ENCODE assay signal across 1 cellular context in the genomic region with DNA sequence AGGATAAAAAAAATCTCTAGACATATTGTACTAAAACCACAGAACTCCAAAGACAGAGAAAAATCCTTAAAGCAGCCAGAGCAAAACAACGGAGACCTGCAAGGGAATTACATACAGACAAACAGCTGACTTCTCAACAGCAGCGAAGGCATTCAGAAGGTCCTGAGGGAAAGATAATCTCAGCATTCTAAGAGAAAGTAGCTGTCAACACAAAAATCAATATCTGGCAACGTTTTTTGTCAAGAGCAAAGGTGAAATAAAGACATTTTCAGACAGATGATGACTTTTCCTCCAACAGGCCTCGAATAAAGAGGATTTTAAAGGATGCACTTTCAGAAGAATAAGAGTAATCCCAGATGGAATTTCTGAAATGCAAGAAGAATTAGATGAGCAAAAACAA.
TF ChIP-seq lines count a peak whose summit lies in the region.

No MANE protein-coding gene starts in this region.

TF ChIP-seq in HepG2, 621 proteins besides CTCF, POLR2A, EP300 and RAD21 (continued from another document and continues in another):
- TF ChIP-seq, protein P1, sequence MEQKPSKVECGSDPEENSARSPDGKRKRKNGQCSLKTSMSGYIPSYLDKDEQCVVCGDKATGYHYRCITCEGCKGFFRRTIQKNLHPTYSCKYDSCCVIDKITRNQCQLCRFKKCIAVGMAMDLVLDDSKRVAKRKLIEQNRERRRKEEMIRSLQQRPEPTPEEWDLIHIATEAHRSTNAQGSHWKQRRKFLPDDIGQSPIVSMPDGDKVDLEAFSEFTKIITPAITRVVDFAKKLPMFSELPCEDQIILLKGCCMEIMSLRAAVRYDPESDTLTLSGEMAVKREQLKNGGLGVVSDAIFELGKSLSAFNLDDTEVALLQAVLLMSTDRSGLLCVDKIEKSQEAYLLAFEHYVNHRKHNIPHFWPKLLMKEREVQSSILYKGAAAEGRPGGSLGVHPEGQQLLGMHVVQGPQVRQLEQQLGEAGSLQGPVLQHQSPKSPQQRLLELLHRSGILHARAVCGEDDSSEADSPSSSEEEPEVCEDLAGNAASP (CRISPR knock-in tag; IDR thresholded peaks at IDR 0.05; ENCODE audit: borderline replicate concordance) = 0 out of 2 replicates have a peak, but pooled peaks have one; percentile 36
- TF ChIP-seq ZNF652 (CRISPR knock-in tag; IDR thresholded peaks at IDR 0.05; ENCODE audit: borderline replicate concordance, low read depth) (no peak; the same call in 1 of the 2 replicates), ZBTB42 (CRISPR knock-in tag; IDR thresholded peaks at IDR 0.05) (no peak), ISL2 (CRISPR knock-in tag; IDR thresholded peaks at IDR 0.05) (peak; percentile 38; the same call in 1 of the 2 replicates), ZNF20 (CRISPR knock-in tag; IDR thresholded peaks at IDR 0.05) (no peak), NFE2 (CRISPR knock-in tag; IDR thresholded peaks at IDR 0.05) (no peak), SP2 (CRISPR knock-in tag; IDR thresholded peaks at IDR 0.05) (no peak), HNRNPL (IDR thresholded peaks at IDR 0.05; ENCODE audit: low read depth, low read length) (no peak), CBX5 (CRISPR knock-in tag; IDR thresholded peaks at IDR 0.05; ENCODE audit: borderline replicate concordance) (no peak), MTA3 (CRISPR knock-in tag; IDR thresholded peaks at IDR 0.05) (no peak), EHMT2 (IDR thresholded peaks at IDR 0.05; ENCODE audit: borderline replicate concordance, low read depth, low read length) (no peak), ZFP62 (CRISPR knock-in tag; IDR thresholded peaks at IDR 0.05) (no peak), ZNF615 (CRISPR knock-in tag; IDR thresholded peaks at IDR 0.05; ENCODE audit: borderline replicate concordance) (no peak), NFIC (IDR thresholded peaks at IDR 0.05; ENCODE audit: low read length) (peak; percentile 89), ZNF350 (CRISPR knock-in tag; IDR thresholded peaks at IDR 0.05; ENCODE audit: borderline replicate concordance, low read depth) (no peak), ZNF33B (CRISPR knock-in tag; IDR thresholded peaks at IDR 0.05) (no peak), MZF1 (CRISPR knock-in tag; IDR thresholded peaks at IDR 0.05; ENCODE audit: borderline replicate concordance) (no peak), HMG20A (CRISPR knock-in tag; IDR thresholded peaks at IDR 0.05; ENCODE audit: borderline replicate concordance) (peak; percentile 47; the same call in 1 of the 2 replicates), FOXM1 (CRISPR knock-in tag; IDR thresholded peaks at IDR 0.05) (no peak), SALL2 (CRISPR knock-in tag; IDR thresholded peaks at IDR 0.05) (no peak), ZMYM3 (CRISPR knock-in tag; IDR thresholded peaks at IDR 0.05) (no peak), BCL6 (CRISPR knock-in tag; IDR thresholded peaks at IDR 0.05) (peak; percentile 78), MATR3 (CRISPR knock-in tag; IDR thresholded peaks at IDR 0.05) (no peak), PPARG (CRISPR knock-in tag; conservative IDR thresholded peaks at IDR 0.05) (peak; percentile 90), ZNF709 (CRISPR knock-in tag; IDR thresholded peaks at IDR 0.05) (no peak), PLRG1 (conservative IDR thresholded peaks at IDR 0.05) (no peak), PHF5A (CRISPR knock-in tag; IDR thresholded peaks at IDR 0.05; ENCODE audit: low read depth, unreplicated experiment) (no peak), SOX13 (IDR thresholded peaks at IDR 0.05) (no peak), SOX13 (CRISPR knock-in tag; conservative IDR thresholded peaks at IDR 0.05 in 1 of 2, IDR thresholded peaks at IDR 0.05 in 1 of 2) (peak in 1 of 2 experiments; percentile 45; a peak in 2 of 4 replicates), HNRNPUL1 (IDR thresholded peaks at IDR 0.05; ENCODE audit: low read depth, low read length) (no peak)
- TF ChIP-seq, protein P2, sequence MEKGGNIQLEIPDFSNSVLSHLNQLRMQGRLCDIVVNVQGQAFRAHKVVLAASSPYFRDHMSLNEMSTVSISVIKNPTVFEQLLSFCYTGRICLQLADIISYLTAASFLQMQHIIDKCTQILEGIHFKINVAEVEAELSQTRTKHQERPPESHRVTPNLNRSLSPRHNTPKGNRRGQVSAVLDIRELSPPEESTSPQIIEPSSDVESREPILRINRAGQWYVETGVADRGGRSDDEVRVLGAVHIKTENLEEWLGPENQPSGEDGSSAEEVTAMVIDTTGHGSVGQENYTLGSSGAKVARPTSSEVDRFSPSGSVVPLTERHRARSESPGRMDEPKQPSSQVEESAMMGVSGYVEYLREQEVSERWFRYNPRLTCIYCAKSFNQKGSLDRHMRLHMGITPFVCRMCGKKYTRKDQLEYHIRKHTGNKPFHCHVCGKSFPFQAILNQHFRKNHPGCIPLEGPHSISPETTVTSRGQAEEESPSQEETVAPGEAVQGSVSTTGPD (CRISPR knock-in tag; IDR thresholded peaks at IDR 0.05) = no peak
- TF ChIP-seq, protein P3, sequence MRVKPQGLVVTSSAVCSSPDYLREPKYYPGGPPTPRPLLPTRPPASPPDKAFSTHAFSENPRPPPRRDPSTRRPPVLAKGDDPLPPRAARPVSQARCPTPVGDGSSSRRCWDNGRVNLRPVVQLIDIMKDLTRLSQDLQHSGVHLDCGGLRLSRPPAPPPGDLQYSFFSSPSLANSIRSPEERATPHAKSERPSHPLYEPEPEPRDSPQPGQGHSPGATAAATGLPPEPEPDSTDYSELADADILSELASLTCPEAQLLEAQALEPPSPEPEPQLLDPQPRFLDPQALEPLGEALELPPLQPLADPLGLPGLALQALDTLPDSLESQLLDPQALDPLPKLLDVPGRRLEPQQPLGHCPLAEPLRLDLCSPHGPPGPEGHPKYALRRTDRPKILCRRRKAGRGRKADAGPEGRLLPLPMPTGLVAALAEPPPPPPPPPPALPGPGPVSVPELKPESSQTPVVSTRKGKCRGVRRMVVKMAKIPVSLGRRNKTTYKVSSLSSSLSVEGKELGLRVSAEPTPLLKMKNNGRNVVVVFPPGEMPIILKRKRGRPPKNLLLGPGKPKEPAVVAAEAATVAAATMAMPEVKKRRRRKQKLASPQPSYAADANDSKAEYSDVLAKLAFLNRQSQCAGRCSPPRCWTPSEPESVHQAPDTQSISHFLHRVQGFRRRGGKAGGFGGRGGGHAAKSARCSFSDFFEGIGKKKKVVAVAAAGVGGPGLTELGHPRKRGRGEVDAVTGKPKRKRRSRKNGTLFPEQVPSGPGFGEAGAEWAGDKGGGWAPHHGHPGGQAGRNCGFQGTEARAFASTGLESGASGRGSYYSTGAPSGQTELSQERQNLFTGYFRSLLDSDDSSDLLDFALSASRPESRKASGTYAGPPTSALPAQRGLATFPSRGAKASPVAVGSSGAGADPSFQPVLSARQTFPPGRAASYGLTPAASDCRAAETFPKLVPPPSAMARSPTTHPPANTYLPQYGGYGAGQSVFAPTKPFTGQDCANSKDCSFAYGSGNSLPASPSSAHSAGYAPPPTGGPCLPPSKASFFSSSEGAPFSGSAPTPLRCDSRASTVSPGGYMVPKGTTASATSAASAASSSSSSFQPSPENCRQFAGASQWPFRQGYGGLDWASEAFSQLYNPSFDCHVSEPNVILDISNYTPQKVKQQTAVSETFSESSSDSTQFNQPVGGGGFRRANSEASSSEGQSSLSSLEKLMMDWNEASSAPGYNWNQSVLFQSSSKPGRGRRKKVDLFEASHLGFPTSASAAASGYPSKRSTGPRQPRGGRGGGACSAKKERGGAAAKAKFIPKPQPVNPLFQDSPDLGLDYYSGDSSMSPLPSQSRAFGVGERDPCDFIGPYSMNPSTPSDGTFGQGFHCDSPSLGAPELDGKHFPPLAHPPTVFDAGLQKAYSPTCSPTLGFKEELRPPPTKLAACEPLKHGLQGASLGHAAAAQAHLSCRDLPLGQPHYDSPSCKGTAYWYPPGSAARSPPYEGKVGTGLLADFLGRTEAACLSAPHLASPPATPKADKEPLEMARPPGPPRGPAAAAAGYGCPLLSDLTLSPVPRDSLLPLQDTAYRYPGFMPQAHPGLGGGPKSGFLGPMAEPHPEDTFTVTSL (CRISPR knock-in tag; IDR thresholded peaks at IDR 0.05; ENCODE audit: borderline replicate concordance) = peak; percentile 75
- TF ChIP-seq, protein P4, sequence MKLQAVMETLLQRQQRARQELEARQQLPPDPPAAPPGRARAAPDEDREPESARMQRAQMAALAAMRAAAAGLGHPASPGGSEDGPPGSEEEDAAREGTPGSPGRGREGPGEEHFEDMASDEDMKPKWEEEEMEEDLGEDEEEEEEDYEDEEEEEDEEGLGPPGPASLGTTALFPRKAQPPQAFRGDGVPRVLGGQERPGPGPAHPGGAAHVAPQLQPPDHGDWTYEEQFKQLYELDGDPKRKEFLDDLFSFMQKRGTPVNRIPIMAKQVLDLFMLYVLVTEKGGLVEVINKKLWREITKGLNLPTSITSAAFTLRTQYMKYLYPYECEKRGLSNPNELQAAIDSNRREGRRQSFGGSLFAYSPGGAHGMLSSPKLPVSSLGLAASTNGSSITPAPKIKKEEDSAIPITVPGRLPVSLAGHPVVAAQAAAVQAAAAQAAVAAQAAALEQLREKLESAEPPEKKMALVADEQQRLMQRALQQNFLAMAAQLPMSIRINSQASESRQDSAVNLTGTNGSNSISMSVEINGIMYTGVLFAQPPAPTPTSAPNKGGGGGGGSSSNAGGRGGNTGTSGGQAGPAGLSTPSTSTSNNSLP (IDR thresholded peaks at IDR 0.05; ENCODE audit: low read depth, low read length) = no peak
- TF ChIP-seq, protein P5, sequence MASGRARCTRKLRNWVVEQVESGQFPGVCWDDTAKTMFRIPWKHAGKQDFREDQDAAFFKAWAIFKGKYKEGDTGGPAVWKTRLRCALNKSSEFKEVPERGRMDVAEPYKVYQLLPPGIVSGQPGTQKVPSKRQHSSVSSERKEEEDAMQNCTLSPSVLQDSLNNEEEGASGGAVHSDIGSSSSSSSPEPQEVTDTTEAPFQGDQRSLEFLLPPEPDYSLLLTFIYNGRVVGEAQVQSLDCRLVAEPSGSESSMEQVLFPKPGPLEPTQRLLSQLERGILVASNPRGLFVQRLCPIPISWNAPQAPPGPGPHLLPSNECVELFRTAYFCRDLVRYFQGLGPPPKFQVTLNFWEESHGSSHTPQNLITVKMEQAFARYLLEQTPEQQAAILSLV (CRISPR knock-in tag; IDR thresholded peaks at IDR 0.05; ENCODE audit: borderline replicate concordance) = no peak
- TF ChIP-seq, protein P6, sequence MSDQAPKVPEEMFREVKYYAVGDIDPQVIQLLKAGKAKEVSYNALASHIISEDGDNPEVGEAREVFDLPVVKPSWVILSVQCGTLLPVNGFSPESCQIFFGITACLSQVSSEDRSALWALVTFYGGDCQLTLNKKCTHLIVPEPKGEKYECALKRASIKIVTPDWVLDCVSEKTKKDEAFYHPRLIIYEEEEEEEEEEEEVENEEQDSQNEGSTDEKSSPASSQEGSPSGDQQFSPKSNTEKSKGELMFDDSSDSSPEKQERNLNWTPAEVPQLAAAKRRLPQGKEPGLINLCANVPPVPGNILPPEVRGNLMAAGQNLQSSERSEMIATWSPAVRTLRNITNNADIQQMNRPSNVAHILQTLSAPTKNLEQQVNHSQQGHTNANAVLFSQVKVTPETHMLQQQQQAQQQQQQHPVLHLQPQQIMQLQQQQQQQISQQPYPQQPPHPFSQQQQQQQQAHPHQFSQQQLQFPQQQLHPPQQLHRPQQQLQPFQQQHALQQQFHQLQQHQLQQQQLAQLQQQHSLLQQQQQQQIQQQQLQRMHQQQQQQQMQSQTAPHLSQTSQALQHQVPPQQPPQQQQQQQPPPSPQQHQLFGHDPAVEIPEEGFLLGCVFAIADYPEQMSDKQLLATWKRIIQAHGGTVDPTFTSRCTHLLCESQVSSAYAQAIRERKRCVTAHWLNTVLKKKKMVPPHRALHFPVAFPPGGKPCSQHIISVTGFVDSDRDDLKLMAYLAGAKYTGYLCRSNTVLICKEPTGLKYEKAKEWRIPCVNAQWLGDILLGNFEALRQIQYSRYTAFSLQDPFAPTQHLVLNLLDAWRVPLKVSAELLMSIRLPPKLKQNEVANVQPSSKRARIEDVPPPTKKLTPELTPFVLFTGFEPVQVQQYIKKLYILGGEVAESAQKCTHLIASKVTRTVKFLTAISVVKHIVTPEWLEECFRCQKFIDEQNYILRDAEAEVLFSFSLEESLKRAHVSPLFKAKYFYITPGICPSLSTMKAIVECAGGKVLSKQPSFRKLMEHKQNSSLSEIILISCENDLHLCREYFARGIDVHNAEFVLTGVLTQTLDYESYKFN (CRISPR knock-in tag; conservative IDR thresholded peaks at IDR 0.05) = peak; percentile 77
- TF ChIP-seq, protein P7, sequence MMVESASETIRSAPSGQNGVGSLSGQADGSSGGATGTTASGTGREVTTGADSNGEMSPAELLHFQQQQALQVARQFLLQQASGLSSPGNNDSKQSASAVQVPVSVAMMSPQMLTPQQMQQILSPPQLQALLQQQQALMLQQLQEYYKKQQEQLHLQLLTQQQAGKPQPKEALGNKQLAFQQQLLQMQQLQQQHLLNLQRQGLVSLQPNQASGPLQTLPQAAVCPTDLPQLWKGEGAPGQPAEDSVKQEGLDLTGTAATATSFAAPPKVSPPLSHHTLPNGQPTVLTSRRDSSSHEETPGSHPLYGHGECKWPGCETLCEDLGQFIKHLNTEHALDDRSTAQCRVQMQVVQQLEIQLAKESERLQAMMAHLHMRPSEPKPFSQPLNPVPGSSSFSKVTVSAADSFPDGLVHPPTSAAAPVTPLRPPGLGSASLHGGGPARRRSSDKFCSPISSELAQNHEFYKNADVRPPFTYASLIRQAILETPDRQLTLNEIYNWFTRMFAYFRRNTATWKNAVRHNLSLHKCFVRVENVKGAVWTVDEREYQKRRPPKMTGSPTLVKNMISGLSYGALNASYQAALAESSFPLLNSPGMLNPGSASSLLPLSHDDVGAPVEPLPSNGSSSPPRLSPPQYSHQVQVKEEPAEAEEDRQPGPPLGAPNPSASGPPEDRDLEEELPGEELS (CRISPR knock-in tag; IDR thresholded peaks at IDR 0.05) = peak; percentile 70
- TF ChIP-seq, protein P8, sequence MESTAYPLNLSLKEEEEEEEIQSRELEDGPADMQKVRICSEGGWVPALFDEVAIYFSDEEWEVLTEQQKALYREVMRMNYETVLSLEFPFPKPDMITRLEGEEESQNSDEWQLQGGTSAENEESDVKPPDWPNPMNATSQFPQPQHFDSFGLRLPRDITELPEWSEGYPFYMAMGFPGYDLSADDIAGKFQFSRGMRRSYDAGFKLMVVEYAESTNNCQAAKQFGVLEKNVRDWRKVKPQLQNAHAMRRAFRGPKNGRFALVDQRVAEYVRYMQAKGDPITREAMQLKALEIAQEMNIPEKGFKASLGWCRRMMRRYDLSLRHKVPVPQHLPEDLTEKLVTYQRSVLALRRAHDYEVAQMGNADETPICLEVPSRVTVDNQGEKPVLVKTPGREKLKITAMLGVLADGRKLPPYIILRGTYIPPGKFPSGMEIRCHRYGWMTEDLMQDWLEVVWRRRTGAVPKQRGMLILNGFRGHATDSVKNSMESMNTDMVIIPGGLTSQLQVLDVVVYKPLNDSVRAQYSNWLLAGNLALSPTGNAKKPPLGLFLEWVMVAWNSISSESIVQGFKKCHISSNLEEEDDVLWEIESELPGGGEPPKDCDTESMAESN (CRISPR knock-in tag; conservative IDR thresholded peaks at IDR 0.05) = no peak
- TF ChIP-seq, protein P9, sequence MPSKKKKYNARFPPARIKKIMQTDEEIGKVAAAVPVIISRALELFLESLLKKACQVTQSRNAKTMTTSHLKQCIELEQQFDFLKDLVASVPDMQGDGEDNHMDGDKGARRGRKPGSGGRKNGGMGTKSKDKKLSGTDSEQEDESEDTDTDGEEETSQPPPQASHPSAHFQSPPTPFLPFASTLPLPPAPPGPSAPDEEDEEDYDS (CRISPR knock-in tag; IDR thresholded peaks at IDR 0.05) = no peak
- TF ChIP-seq, protein P10, sequence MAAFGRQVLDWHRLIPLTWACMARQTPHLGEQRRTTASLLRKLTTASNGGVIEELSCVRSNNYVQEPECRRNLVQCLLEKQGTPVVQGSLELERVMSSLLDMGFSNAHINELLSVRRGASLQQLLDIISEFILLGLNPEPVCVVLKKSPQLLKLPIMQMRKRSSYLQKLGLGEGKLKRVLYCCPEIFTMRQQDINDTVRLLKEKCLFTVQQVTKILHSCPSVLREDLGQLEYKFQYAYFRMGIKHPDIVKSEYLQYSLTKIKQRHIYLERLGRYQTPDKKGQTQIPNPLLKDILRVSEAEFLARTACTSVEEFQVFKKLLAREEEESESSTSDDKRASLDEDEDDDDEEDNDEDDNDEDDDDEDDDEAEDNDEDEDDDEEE (CRISPR knock-in tag; IDR thresholded peaks at IDR 0.05) = no peak
